Comparison of ENCODE assay signal across 8 cellular contexts in genomic region chr2:88329815-88330603, GRCh38.
DNase-seq lines count a peak whose midpoint lies in the region; ATAC-seq and TF ChIP-seq lines count a peak whose summit lies in the region.

No MANE protein-coding gene starts in this region.

- H3K4me3 ChIP-seq in epithelial cell of proximal tubule (ENCODE audit: low read depth, low read length) (no peak overlapping the region), coronary artery (no peak overlapping the region)

- DNase-seq in NCI-H1436 treated with DMSO at 0.1 percent for 48 hours (lab: John Stamatoyannopoulos, UW) (peak; percentile 64), epithelial cell of proximal tubule (ENCODE audit: low read depth) (peak; percentile 68), AML-193 (lab: John Stamatoyannopoulos, UW) (no peak), coronary artery (ENCODE audit: low spot score) (no peak), superior temporal gyrus (ENCODE audit: extremely low spot score) (no peak)
- DNase-seq in activated effector memory CD4-positive, alpha-beta T cell treated with anti-CD3 and anti-CD28 coated beads, Interleukin-2, amount 50 U/mL, for 16 hours = no peak

- H3K27ac ChIP-seq in coronary artery = no peak overlapping the region

- TF ChIP-seq CTCF in epithelial cell of proximal tubule (conservative IDR thresholded peaks at IDR 0.05; ENCODE audit: low read depth, low read length) = no peak
- TF ChIP-seq CTCF in coronary artery (IDR thresholded peaks at IDR 0.05) = no peak

- peak; percentile 85 for ATAC-seq in GM18502 (IDR thresholded peaks at IDR 0.05; ENCODE audit: poor library complexity, unreplicated experiment)
- ATAC-seq in HG02571 (IDR thresholded peaks at IDR 0.05; ENCODE audit: unreplicated experiment) = peak; percentile 78

Comparison
In these comparisons a context has a peak if more than half of its experiments do, and no peak if none do; other contexts are left out.
1. DNase-seq: peak in NCI-H1436 treated with DMSO at 0.1 percent for 48 hours (single experiment) and epithelial cell of proximal tubule (single experiment); none in AML-193 (0 of 2), coronary artery (single experiment), superior temporal gyrus (single experiment) and activated effector memory CD4-positive, alpha-beta T cell treated with anti-CD3 and anti-CD28 coated beads, Interleukin-2, amount 50 U/mL, for 16 hours (single experiment).